1 cellular context compared by ENCODE assay signal in genomic region chr2:72127401-72128058, GRCh38.
TF ChIP-seq lines count a peak whose summit lies in the region.

No MANE protein-coding gene starts in this region.

TF ChIP-seq in GM23338, 12 proteins besides CTCF, POLR2A, EP300 and RAD21 (continued from another document):
- TF ChIP-seq, protein P1, sequence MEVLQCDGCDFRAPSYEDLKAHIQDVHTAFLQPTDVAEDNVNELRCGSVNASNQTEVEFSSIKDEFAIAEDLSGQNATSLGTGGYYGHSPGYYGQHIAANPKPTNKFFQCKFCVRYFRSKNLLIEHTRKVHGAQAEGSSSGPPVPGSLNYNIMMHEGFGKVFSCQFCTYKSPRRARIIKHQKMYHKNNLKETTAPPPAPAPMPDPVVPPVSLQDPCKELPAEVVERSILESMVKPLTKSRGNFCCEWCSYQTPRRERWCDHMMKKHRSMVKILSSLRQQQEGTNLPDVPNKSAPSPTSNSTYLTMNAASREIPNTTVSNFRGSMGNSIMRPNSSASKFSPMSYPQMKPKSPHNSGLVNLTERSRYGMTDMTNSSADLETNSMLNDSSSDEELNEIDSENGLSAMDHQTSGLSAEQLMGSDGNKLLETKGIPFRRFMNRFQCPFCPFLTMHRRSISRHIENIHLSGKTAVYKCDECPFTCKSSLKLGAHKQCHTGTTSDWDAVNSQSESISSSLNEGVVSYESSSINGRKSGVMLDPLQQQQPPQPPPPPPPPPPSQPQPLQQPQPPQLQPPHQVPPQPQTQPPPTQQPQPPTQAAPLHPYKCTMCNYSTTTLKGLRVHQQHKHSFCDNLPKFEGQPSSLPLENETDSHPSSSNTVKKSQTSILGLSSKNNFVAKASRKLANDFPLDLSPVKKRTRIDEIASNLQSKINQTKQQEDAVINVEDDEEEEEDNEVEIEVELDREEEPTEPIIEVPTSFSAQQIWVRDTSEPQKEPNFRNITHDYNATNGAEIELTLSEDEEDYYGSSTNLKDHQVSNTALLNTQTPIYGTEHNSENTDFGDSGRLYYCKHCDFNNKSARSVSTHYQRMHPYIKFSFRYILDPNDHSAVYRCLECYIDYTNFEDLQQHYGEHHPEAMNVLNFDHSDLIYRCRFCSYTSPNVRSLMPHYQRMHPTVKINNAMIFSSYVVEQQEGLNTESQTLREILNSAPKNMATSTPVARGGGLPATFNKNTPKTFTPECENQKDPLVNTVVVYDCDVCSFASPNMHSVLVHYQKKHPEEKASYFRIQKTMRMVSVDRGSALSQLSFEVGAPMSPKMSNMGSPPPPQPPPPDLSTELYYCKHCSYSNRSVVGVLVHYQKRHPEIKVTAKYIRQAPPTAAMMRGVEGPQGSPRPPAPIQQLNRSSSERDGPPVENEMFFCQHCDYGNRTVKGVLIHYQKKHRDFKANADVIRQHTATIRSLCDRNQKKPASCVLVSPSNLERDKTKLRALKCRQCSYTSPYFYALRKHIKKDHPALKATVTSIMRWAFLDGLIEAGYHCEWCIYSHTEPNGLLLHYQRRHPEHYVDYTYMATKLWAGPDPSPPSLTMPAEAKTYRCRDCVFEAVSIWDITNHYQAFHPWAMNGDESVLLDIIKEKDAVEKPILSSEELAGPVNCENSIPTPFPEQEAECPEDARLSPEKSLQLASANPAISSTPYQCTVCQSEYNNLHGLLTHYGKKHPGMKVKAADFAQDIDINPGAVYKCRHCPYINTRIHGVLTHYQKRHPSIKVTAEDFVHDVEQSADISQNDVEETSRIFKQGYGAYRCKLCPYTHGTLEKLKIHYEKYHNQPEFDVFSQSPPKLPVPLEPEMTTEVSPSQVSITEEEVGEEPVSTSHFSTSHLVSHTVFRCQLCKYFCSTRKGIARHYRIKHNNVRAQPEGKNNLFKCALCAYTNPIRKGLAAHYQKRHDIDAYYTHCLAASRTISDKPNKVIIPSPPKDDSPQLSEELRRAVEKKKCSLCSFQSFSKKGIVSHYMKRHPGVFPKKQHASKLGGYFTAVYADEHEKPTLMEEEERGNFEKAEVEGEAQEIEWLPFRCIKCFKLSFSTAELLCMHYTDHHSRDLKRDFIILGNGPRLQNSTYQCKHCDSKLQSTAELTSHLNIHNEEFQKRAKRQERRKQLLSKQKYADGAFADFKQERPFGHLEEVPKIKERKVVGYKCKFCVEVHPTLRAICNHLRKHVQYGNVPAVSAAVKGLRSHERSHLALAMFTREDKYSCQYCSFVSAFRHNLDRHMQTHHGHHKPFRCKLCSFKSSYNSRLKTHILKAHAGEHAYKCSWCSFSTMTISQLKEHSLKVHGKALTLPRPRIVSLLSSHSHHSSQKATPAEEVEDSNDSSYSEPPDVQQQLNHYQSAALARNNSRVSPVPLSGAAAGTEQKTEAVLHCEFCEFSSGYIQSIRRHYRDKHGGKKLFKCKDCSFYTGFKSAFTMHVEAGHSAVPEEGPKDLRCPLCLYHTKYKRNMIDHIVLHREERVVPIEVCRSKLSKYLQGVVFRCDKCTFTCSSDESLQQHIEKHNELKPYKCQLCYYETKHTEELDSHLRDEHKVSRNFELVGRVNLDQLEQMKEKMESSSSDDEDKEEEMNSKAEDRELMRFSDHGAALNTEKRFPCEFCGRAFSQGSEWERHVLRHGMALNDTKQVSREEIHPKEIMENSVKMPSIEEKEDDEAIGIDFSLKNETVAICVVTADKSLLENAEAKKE (CRISPR knock-in tag; IDR thresholded peaks at IDR 0.05) = no peak
- TF ChIP-seq ZNF331 (CRISPR knock-in tag; IDR thresholded peaks at IDR 0.05; ENCODE audit: low read depth) (no peak), POLR2AphosphoS5 (IDR thresholded peaks at IDR 0.05; ENCODE audit: low read depth) (no peak), STAT1 (IDR thresholded peaks at IDR 0.05; ENCODE audit: unreplicated experiment) (no peak), NANOG (IDR thresholded peaks at IDR 0.05; ENCODE audit: borderline replicate concordance) (no peak), EZH2 (IDR thresholded peaks at IDR 0.05; ENCODE audit: low read depth, unreplicated experiment) (no peak)
- TF ChIP-seq, protein P2, sequence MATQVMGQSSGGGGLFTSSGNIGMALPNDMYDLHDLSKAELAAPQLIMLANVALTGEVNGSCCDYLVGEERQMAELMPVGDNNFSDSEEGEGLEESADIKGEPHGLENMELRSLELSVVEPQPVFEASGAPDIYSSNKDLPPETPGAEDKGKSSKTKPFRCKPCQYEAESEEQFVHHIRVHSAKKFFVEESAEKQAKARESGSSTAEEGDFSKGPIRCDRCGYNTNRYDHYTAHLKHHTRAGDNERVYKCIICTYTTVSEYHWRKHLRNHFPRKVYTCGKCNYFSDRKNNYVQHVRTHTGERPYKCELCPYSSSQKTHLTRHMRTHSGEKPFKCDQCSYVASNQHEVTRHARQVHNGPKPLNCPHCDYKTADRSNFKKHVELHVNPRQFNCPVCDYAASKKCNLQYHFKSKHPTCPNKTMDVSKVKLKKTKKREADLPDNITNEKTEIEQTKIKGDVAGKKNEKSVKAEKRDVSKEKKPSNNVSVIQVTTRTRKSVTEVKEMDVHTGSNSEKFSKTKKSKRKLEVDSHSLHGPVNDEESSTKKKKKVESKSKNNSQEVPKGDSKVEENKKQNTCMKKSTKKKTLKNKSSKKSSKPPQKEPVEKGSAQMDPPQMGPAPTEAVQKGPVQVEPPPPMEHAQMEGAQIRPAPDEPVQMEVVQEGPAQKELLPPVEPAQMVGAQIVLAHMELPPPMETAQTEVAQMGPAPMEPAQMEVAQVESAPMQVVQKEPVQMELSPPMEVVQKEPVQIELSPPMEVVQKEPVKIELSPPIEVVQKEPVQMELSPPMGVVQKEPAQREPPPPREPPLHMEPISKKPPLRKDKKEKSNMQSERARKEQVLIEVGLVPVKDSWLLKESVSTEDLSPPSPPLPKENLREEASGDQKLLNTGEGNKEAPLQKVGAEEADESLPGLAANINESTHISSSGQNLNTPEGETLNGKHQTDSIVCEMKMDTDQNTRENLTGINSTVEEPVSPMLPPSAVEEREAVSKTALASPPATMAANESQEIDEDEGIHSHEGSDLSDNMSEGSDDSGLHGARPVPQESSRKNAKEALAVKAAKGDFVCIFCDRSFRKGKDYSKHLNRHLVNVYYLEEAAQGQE (IDR thresholded peaks at IDR 0.05; ENCODE audit: unreplicated experiment) = no peak
TF ChIP-seq in GM23338: peak in this region for 0.
